Comparison of ENCODE assay signal across 8 cellular contexts in the genomic region with DNA sequence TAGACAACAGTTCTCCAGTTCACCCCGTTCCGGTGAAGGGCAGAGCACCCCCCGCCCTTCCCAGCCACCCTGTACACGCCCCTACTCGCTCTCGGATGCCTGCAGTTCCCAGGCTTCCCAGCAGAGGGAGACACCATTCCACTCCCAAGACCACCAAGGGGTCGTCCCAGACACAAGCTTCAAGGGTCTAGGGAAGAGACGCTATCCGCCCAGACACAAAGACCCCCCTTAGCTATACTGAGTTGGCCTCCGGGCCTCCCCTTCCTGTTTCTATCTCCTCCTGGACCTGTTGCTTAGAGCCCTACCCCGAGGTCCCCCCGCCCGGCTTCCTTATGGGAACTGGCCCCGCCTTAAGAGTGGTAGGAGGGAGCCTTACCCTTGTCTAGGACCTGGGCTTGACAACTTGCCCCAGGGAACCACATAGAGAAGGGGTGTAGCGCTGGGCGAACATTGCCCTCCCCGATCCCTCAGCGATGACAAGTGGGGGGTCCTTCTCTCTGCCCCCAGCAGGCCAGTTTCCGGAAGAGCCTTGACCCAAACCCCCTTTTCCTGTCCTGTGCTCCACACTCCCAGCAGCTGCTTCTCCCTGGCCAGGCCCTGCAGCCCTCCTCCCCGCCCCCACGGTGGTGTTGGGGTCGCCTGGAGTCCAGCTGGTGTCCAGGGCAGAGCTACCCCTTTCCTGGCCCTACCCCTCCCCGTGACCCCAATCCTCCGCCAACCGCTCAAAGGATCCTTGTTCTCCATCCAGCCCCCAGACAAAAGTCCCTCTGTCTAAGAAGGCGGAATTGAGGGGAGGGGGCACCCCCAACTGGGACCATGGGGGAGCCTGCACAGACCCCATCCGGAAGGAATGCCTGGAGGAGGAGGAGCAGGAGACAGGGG. TPM values are rescaled to one million over a fixed set of nuclear protein-coding genes. Genes with fewer than 3 reads are reported as not detected.
DNase-seq lines count a peak whose midpoint lies in the region; ATAC-seq, FAIRE-seq and TF ChIP-seq lines count a peak whose summit lies in the region.

No MANE protein-coding gene starts in this region.

- H3K27ac ChIP-seq in astrocyte (ENCODE audit: low read depth, low read length) (no peak overlapping the region), right cardiac atrium (ENCODE audit: low read length) (no peak overlapping the region), prostate gland (peak overlapping the region; percentile 83 to 88), upper lobe of right lung (peak overlapping the region; percentile 71)

- TF ChIP-seq POLR2A in prostate gland (IDR thresholded peaks at IDR 0.05): peak; percentile 71

- TF ChIP-seq CTCF in CD14-positive monocyte (IDR thresholded peaks at IDR 0.05) (peak; percentile 97), astrocyte (IDR thresholded peaks at IDR 0.05; ENCODE audit: insufficient read depth, low read depth, low read length) (peak; percentile 87), prostate gland (IDR thresholded peaks at IDR 0.05) (peak; percentile 94 to 98 (median 97)), upper lobe of right lung (IDR thresholded peaks at IDR 0.05) (peak; percentile 98)

- H3K27me3 Mint-ChIP-seq in CD14-positive monocyte (ENCODE audit: low read depth in 3 of 3) (peaks cover 7 to 22% (median 18%) of the 10 kb centered on the region in 3 donors), T-helper 17 cell (peaks cover 4% of the 10 kb centered on the region), astrocyte (ENCODE audit: low read depth, unreplicated experiment) (peaks cover 22% of the 10 kb centered on the region)

- FAIRE-seq in astrocyte (lab: Jason Lieb, UNC): no peak

- H3K4me2 ChIP-seq in astrocyte (ENCODE audit: low read length): peak overlapping the region; percentile 53

- no peaks in the 10 kb centered on the region for H3K79me2 ChIP-seq in astrocyte (ENCODE audit: insufficient read depth, low read length)

- H3K4me1 ChIP-seq in astrocyte (ENCODE audit: insufficient read depth, low read length): no peaks in the 10 kb centered on the region
- H3K4me1 ChIP-seq in right cardiac atrium (ENCODE audit: control insufficient read depth, insufficient read depth, low read length): no peaks in the 10 kb centered on the region
- H3K4me1 ChIP-seq in prostate gland (replicated peaks): no peaks in the 10 kb centered on the region
- H3K4me1 ChIP-seq in upper lobe of right lung: peaks cover 18% of the 10 kb centered on the region

- DNase-seq in CD14-positive monocyte (ENCODE audit: low spot score) (no peak), HPDE6-E6E7 (ENCODE audit: extremely low spot score) (peak; percentile 71), T-helper 17 cell (peak; percentile 39 to 59 (median 54)), astrocyte (ENCODE audit: low read depth) (no peak), right cardiac atrium (peak; percentile 69 to 92 (median 90)), prostate gland (ENCODE audit: low spot score) (peak; percentile 84), upper lobe of right lung (peak; percentile 84)

- intact Hi-C loops in CD14-positive monocyte (cut with micrococcal nuclease) (no loop called here), right cardiac atrium (cut with DNase I) (loop anchor here in 1 of 4 donors (1.0 kb wide), 1 partner anchor 20 kb away; the partner anchor contains the start of gene LGI4), prostate gland (cut with DNase I) (loop anchor here (1.0 kb wide), 1 partner anchor 20 kb away; the partner anchor contains the start of gene LGI4), upper lobe of right lung (cut with DNase I) (no loop called here)

- H3K4me3 ChIP-seq in astrocyte (ENCODE audit: insufficient read depth, low read depth, low read length) (no peak overlapping the region), right cardiac atrium (ENCODE audit: low read length) (peak overlapping the region; percentile 26), prostate gland (peak overlapping the region; percentile 64 to 65), upper lobe of right lung (peak overlapping the region; percentile 44)

- H3K36me3 ChIP-seq in astrocyte (ENCODE audit: insufficient read depth, low read length) (no peaks in the 10 kb centered on the region), prostate gland (no peaks in the 10 kb centered on the region), upper lobe of right lung (no peaks in the 10 kb centered on the region)

- H4K20me1 ChIP-seq in astrocyte (ENCODE audit: insufficient read depth, low read length): no peaks in the 10 kb centered on the region

- H3K9me3 Mint-ChIP-seq in CD14-positive monocyte (peaks cover 0 to 2% (median 0%) of the 10 kb centered on the region in 7 donors), astrocyte (ENCODE audit: unreplicated experiment) (peaks cover 2% of the 10 kb centered on the region)

- ATAC-seq in T-helper 17 cell (peak; percentile 85), right cardiac atrium (peak; percentile 80 to 82), upper lobe of right lung (peak; percentile 77), GM18868 (IDR thresholded peaks at IDR 0.05; ENCODE audit: unreplicated experiment) (no peak)

- H3K9me3 ChIP-seq in T-helper 17 cell (ENCODE audit: control insufficient read depth, low read length, poor library complexity, severe bottlenecking) (no peaks in the 10 kb centered on the region), astrocyte (ENCODE audit: insufficient read depth, low read depth, low read length) (no peaks in the 10 kb centered on the region), right cardiac atrium (ENCODE audit: control insufficient read depth, low read length) (no peaks in the 10 kb centered on the region), prostate gland (no peaks in the 10 kb centered on the region), upper lobe of right lung (no peaks in the 10 kb centered on the region)

- H3K4me3 Mint-ChIP-seq in CD14-positive monocyte (peak overlapping the region in 1 of 2 donors; percentile 53), T-helper 17 cell (no peak overlapping the region), astrocyte (ENCODE audit: unreplicated experiment) (no peak overlapping the region)

- no peak overlapping the region for H2AFZ ChIP-seq in astrocyte (ENCODE audit: low read depth, low read length)

- no peak overlapping the region for H3K27ac Mint-ChIP-seq in CD14-positive monocyte
- H3K27ac Mint-ChIP-seq in T-helper 17 cell: peak overlapping the region; percentile 4
- H3K27ac Mint-ChIP-seq in astrocyte (ENCODE audit: unreplicated experiment): peak overlapping the region; percentile 72

- 20% methylated on average over 27 of the region's 27 CpGs for WGBS in right cardiac atrium
- 15% methylated on average over 27 of the region's 27 CpGs for WGBS in prostate gland

- H3K4me1 Mint-ChIP-seq in CD14-positive monocyte: peaks cover 19% of the 10 kb centered on the region
- peaks cover 11% of the 10 kb centered on the region for H3K4me1 Mint-ChIP-seq in T-helper 17 cell
- H3K4me1 Mint-ChIP-seq in astrocyte (ENCODE audit: low read depth, unreplicated experiment): peaks cover 1% of the 10 kb centered on the region

- no peaks in the 10 kb centered on the region for H3K27me3 ChIP-seq in astrocyte (ENCODE audit: insufficient read depth, low read length)
- H3K27me3 ChIP-seq in right cardiac atrium (ENCODE audit: control insufficient read depth, insufficient read depth): no peaks in the 10 kb centered on the region
- H3K27me3 ChIP-seq in prostate gland (replicated peaks; ENCODE audit: insufficient read depth): no peaks in the 10 kb centered on the region
- H3K27me3 ChIP-seq in upper lobe of right lung: no peaks in the 10 kb centered on the region

- no peak overlapping the region for H3K9ac ChIP-seq in astrocyte (ENCODE audit: low read length)

- H3K36me3 Mint-ChIP-seq in CD14-positive monocyte (no peaks in the 10 kb centered on the region), T-helper 17 cell (ENCODE audit: low read depth) (no peaks in the 10 kb centered on the region), astrocyte (ENCODE audit: low read depth, unreplicated experiment) (no peaks in the 10 kb centered on the region)

RNA-seq across cellular contexts. Expression of gene FXYD3, which starts 0.7 kb away (rescaled TPM):
- polyA plus RNA-seq in CD14-positive monocyte (not detected), right cardiac atrium (5.2 TPM)
- total RNA-seq in T-helper 17 cell (not detected), astrocyte (not detected in 2 replicates), right cardiac atrium (1 to 10 TPM; 2.2 to 5.7 (median 4.3) TPM), prostate gland (1,000 to 10,000 TPM in 1 of 2 donors, 100 to 1,000 TPM in 1; 365 to 1,352 TPM), upper lobe of right lung (145 TPM)

RNA-seq across cellular contexts. Expression of gene LGI4, which starts 20.0 kb away (rescaled TPM):
- polyA plus RNA-seq in CD14-positive monocyte (not detected), right cardiac atrium (35.6 TPM)
- total RNA-seq in T-helper 17 cell (under 1 TPM; 0.39 to 0.52 TPM), astrocyte (0.20 and 0.29 TPM in 2 replicates), right cardiac atrium (10 to 100 TPM; 25.0 to 40.9 (median 32.5) TPM), prostate gland (10 to 100 TPM in 1 of 2 donors, 1 to 10 TPM in 1; 9.1 to 16.3 TPM), upper lobe of right lung (6.7 TPM)

RNA-seq across cellular contexts. Expression of gene FXYD1, which starts 23.7 kb away (rescaled TPM):
- polyA plus RNA-seq in CD14-positive monocyte (under 1 TPM in 1 of 2 donors, not detected in 1; 0.74 TPM), right cardiac atrium (289 TPM)
- total RNA-seq in T-helper 17 cell (1 to 10 TPM; 1.8 to 4.7 TPM), astrocyte (0.52 and 1.1 TPM in 2 replicates), right cardiac atrium (100 to 1,000 TPM; 441 to 544 (median 499) TPM), prostate gland (10 to 100 TPM; 15.9 to 30.6 TPM), upper lobe of right lung (67.6 TPM)

RNA-seq across cellular contexts. Expression of gene FXYD7, which starts 28.2 kb away (rescaled TPM):
- polyA plus RNA-seq in CD14-positive monocyte (not detected), right cardiac atrium (0.25 TPM)
- total RNA-seq in T-helper 17 cell (10 to 100 TPM; 17.1 to 20.6 TPM), astrocyte (0.65 TPM in 1 of 2 replicates, not detected in the other), right cardiac atrium (under 1 TPM in 1 of 4 donors, not detected in 3; 0.40 TPM), prostate gland (not detected), upper lobe of right lung (0.61 TPM)

RNA-seq across cellular contexts. Expression of gene FXYD5, which starts 39.6 kb away (rescaled TPM):
- polyA plus RNA-seq in CD14-positive monocyte: 100 to 1,000 TPM; 204 to 312 TPM
- 100 to 1,000 TPM; 533 to 557 TPM for total RNA-seq in T-helper 17 cell
- 96.9 and 108 TPM in 2 replicates for total RNA-seq in astrocyte
- 10 to 100 TPM; 22.5 to 46.3 (median 31.0) TPM for total RNA-seq in right cardiac atrium
- polyA plus RNA-seq in right cardiac atrium: 31.8 TPM
- total RNA-seq in prostate gland: 10 to 100 TPM; 18.8 to 43.2 TPM
- total RNA-seq in upper lobe of right lung: 124 TPM

Comparison
In these comparisons a context has a peak if more than half of its experiments do, and no peak if none do; other contexts are left out.
1. DNase-seq: peak in HPDE6-E6E7 (single experiment), T-helper 17 cell (3 of 3), right cardiac atrium (3 of 3), prostate gland (single experiment) and upper lobe of right lung (single experiment); none in CD14-positive monocyte (single experiment) and astrocyte (single experiment).
2. H3K27ac Mint-ChIP-seq: peak in T-helper 17 cell (single experiment) and astrocyte (single experiment); none in CD14-positive monocyte (0 of 7).
3. H3K27ac ChIP-seq: peak in prostate gland (2 of 2) and upper lobe of right lung (single experiment); none in astrocyte (single experiment) and right cardiac atrium (single experiment).
4. RNA of gene FXYD3, which starts 0.7 kb away (total RNA-seq): 365 to 1,352 TPM in prostate gland and 145 TPM in upper lobe of right lung (single experiment); 2.2 to 5.7 TPM in right cardiac atrium, not detected in astrocyte and not detected in T-helper 17 cell; every median in the first group is over 10 times any median in the second.
5. Peak in every context shown above with its lines, with median percentiles within 50 percentile points of each other: CTCF ChIP-seq.